In the genomic region with DNA sequence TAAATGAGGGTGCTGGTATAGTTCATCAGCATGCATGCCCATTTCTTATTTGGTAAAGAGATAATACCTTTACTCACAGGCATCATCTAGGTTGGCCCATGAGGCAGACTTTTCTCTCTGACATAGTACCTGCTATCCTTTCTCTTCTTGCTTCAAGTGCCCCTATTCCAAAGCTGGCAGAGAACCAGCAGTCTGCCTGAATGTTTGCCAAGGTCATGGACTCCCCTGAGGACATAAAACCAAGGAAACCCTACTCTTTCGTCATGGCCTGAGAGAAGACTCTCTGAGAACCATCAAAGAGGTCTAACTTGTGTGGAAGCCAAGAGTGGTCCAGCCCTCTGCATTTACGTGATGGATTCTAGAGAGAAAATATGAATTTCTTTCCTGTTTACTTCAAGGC, we compare ENCODE assay signal across 17 cellular contexts.
DNase-seq lines count a peak whose midpoint lies in the region; ATAC-seq and TF ChIP-seq lines count a peak whose summit lies in the region.
"Had no signal": no experiment of that assay in that cellular context is flagged by ENCODE, and none has a peak within 500 bp of the region (broad histone marks: within the 10 kb centered on the region; RNA-seq: fewer than 3 reads in every experiment).

No MANE protein-coding gene starts in this region.

- TF ChIP-seq CTCF in nephron progenitor cell (IDR thresholded peaks at IDR 0.05) = no peak

- H3K9me3 Mint-ChIP-seq in nephron progenitor cell = no peaks in the 10 kb centered on the region
- H3K9me3 Mint-ChIP-seq: CD8-positive, alpha-beta T cell had no signal

- peaks cover 10% of the 10 kb centered on the region for H3K27me3 Mint-ChIP-seq in nephron progenitor cell (ENCODE audit: low read depth, poor library complexity)

- peak overlapping the region; percentile 71 for H3K27ac Mint-ChIP-seq in nephron progenitor cell
- H3K27ac Mint-ChIP-seq: CD8-positive, alpha-beta T cell had no signal

- DNase-seq in NCI-H1105 treated with DMSO at 0.1 percent for 48 hours (lab: John Stamatoyannopoulos, UW) (peak; percentile 45), NCI-H1105 (lab: John Stamatoyannopoulos, UW) (no peak), DMS79 (lab: John Stamatoyannopoulos, UW) (peak; percentile 97), NCI-H69 (lab: John Stamatoyannopoulos, UW) (peak; percentile 72), nephron progenitor cell (no peak), RKO (ENCODE audit: low spot score) (no peak), NCI-H2081 (lab: John Stamatoyannopoulos, UW) (no peak)
- DNase-seq: BE2C; CD8-positive, alpha-beta T cell; GF-D8; GOT3; NCI-H226; NCI-H524 treated with DMSO at 0.1 percent for 48 hours; NK-92 treated with Interleukin-12 subunit alpha and Interleukin-12 subunit beta, amount 100 ng/mL, for 24 hours; OCI-M1; SJCRH30 had no signal

- ATAC-seq in GM21619 (IDR thresholded peaks at IDR 0.05; ENCODE audit: unreplicated experiment) = no peak
- ATAC-seq: CD8-positive, alpha-beta T cell had no signal

- H3K4me3 Mint-ChIP-seq in nephron progenitor cell = no peak overlapping the region
- H3K4me3 Mint-ChIP-seq: CD8-positive, alpha-beta T cell had no signal

- peaks cover 20% of the 10 kb centered on the region for H3K4me1 Mint-ChIP-seq in nephron progenitor cell

- no peaks in the 10 kb centered on the region for H3K36me3 Mint-ChIP-seq in nephron progenitor cell (ENCODE audit: low read depth)
- H3K36me3 Mint-ChIP-seq: CD8-positive, alpha-beta T cell had no signal

Comparison
In these comparisons a context has a peak if more than half of its experiments do, and no peak if none do; other contexts are left out.
1. DNase-seq: peak in NCI-H1105 treated with DMSO at 0.1 percent for 48 hours (single experiment), DMS79 (single experiment) and NCI-H69 (single experiment); none in NCI-H1105 (single experiment), nephron progenitor cell (single experiment), RKO (single experiment) and NCI-H2081 (0 of 2).